13 cellular contexts compared by ENCODE assay signal in genomic region chr13:110187501-110188161, GRCh38.
DNase-seq lines count a peak whose midpoint lies in the region; ATAC-seq and TF ChIP-seq lines count a peak whose summit lies in the region.
"Had no signal": no experiment of that assay in that cellular context is flagged by ENCODE, and none has a peak within 500 bp of the region (broad histone marks: within the 10 kb centered on the region; RNA-seq: fewer than 3 reads in every experiment).

No MANE protein-coding gene starts in this region.

- no peaks in the 10 kb centered on the region for H3K36me3 Mint-ChIP-seq in activated T-cell treated with anti-CD3 and anti-CD28 coated beads, Interleukin-2, amount 50 U/mL, for 72 hours (ENCODE audit: insufficient read depth in 2 of 2)
- H3K36me3 Mint-ChIP-seq: activated naive CD8-positive, alpha-beta T cell treated with anti-CD3 and anti-CD28 coated beads, Interleukin-2, amount 10 ng/mL, durations not matched to agents 7 days and 5 days had no signal

- peak; percentile 59 for DNase-seq in EL
- DNase-seq in adipocyte (ENCODE audit: low read depth) = peak; percentile 46
- peak; percentile 32 for DNase-seq in glomerular visceral epithelial cell (ENCODE audit: extremely low spot score)
- peak; percentile 22 for DNase-seq in pulmonary artery endothelial cell (ENCODE audit: low read depth, low spot score)
- DNase-seq in COLO668 (lab: John Stamatoyannopoulos, UW; ENCODE audit: unreplicated experiment) = no peak
- no peak for DNase-seq in stimulated activated naive CD8-positive, alpha-beta T cell treated with anti-CD3 and anti-CD28 coated beads, Interleukin-15, Interleukin-2, amounts not matched to agents 100 U/mL and 50 U/mL, for 24 hours
- DNase-seq in colonic mucosa = no peak
- no peak for DNase-seq in activated T-cell treated with anti-CD3 and anti-CD28 coated beads, Interleukin-2, amount 50 U/mL, for 72 hours
- DNase-seq: activated CD4-positive, alpha-beta T cell treated with anti-CD3 and anti-CD28 coated beads, Interleukin-2, amount 10 ng/mL, durations not matched to agents 24 days and 14 days; activated naive CD8-positive, alpha-beta T cell treated with anti-CD3 and anti-CD28 coated beads, Interleukin-2, amount 10 ng/mL, durations not matched to agents 7 days and 5 days; NCI-H2029 had no signal

- no peak overlapping the region for H3K27ac ChIP-seq in colonic mucosa
- H3K27ac ChIP-seq: HL-60 had no signal

- H3K27me3 ChIP-seq in adipocyte (replicated peaks; ENCODE audit: control insufficient read depth, insufficient read depth, low read length) (no peaks in the 10 kb centered on the region), colonic mucosa (no peaks in the 10 kb centered on the region)

- intact Hi-C loops in colonic mucosa (cut with DNase I) = no loop called here

- H3K4me3 Mint-ChIP-seq in activated T-cell treated with anti-CD3 and anti-CD28 coated beads, Interleukin-2, amount 50 U/mL, for 72 hours = no peak overlapping the region
- H3K4me3 Mint-ChIP-seq: activated CD4-positive, alpha-beta T cell treated with anti-CD3 and anti-CD28 coated beads, Interleukin-2, amount 10 ng/mL, durations not matched to agents 24 days and 14 days; activated naive CD8-positive, alpha-beta T cell treated with anti-CD3 and anti-CD28 coated beads, Interleukin-2, amount 10 ng/mL, durations not matched to agents 7 days and 5 days; neural crest cell had no signal

- TF ChIP-seq CTCF in colonic mucosa (IDR thresholded peaks at IDR 0.05) = no peak

- no peak for ATAC-seq in stimulated activated naive CD8-positive, alpha-beta T cell treated with anti-CD3 and anti-CD28 coated beads, Interleukin-15, Interleukin-2, amounts not matched to agents 100 U/mL and 50 U/mL, for 24 hours
- ATAC-seq in activated T-cell treated with anti-CD3 and anti-CD28 coated beads, Interleukin-2, amount 50 U/mL, for 72 hours (replicated peaks in 1 of 2) = no peak

- H3K4me3 ChIP-seq in adipocyte (ENCODE audit: low read length) (no peak overlapping the region), colonic mucosa (no peak overlapping the region)

- H3K9me3 ChIP-seq in adipocyte (ENCODE audit: control insufficient read depth, low read length) (no peaks in the 10 kb centered on the region), colonic mucosa (no peaks in the 10 kb centered on the region)

- H3K27ac Mint-ChIP-seq in activated T-cell treated with anti-CD3 and anti-CD28 coated beads, Interleukin-2, amount 50 U/mL, for 72 hours = no peak overlapping the region
- H3K27ac Mint-ChIP-seq: activated CD4-positive, alpha-beta T cell treated with anti-CD3 and anti-CD28 coated beads, Interleukin-2, amount 10 ng/mL, durations not matched to agents 24 days and 14 days; activated naive CD8-positive, alpha-beta T cell treated with anti-CD3 and anti-CD28 coated beads, Interleukin-2, amount 10 ng/mL, durations not matched to agents 7 days and 5 days had no signal

- H3K9ac ChIP-seq in adipocyte (ENCODE audit: low read length) (no peak overlapping the region), colonic mucosa (ENCODE audit: low read depth in 2 of 2, low read length in 2 of 2) (no peak overlapping the region)

- peaks cover 0 to 3% of the 10 kb centered on the region in 2 donors for H3K9me3 Mint-ChIP-seq in activated T-cell treated with anti-CD3 and anti-CD28 coated beads, Interleukin-2, amount 50 U/mL, for 72 hours
- H3K9me3 Mint-ChIP-seq: activated CD4-positive, alpha-beta T cell treated with anti-CD3 and anti-CD28 coated beads, Interleukin-2, amount 10 ng/mL, durations not matched to agents 24 days and 14 days; activated naive CD8-positive, alpha-beta T cell treated with anti-CD3 and anti-CD28 coated beads, Interleukin-2, amount 10 ng/mL, durations not matched to agents 7 days and 5 days; neural crest cell had no signal

- H3K27me3 Mint-ChIP-seq in activated T-cell treated with anti-CD3 and anti-CD28 coated beads, Interleukin-2, amount 50 U/mL, for 72 hours (ENCODE audit: low read depth) = peaks cover 18% of the 10 kb centered on the region

- H3K4me1 ChIP-seq in adipocyte (ENCODE audit: control insufficient read depth, insufficient read depth, low read length) = peaks cover 15% of the 10 kb centered on the region
- H3K4me1 ChIP-seq in colonic mucosa = no peaks in the 10 kb centered on the region

- H3K4me1 Mint-ChIP-seq in activated T-cell treated with anti-CD3 and anti-CD28 coated beads, Interleukin-2, amount 50 U/mL, for 72 hours (ENCODE audit: low read depth) = no peaks in the 10 kb centered on the region
- H3K4me1 Mint-ChIP-seq: activated CD4-positive, alpha-beta T cell treated with anti-CD3 and anti-CD28 coated beads, Interleukin-2, amount 10 ng/mL, durations not matched to agents 24 days and 14 days; activated naive CD8-positive, alpha-beta T cell treated with anti-CD3 and anti-CD28 coated beads, Interleukin-2, amount 10 ng/mL, durations not matched to agents 7 days and 5 days had no signal

- peaks cover 100% of the 10 kb centered on the region for H3K36me3 ChIP-seq in adipocyte (ENCODE audit: control insufficient read depth, insufficient read depth, low read length, severe bottlenecking)
- H3K36me3 ChIP-seq in colonic mucosa = no peaks in the 10 kb centered on the region

Comparison
In these comparisons a context has a peak if more than half of its experiments do, and no peak if none do; other contexts are left out.
1. DNase-seq: peak in EL (single experiment), adipocyte (single experiment), glomerular visceral epithelial cell (single experiment) and pulmonary artery endothelial cell (single experiment); none in COLO668 (single experiment), stimulated activated naive CD8-positive, alpha-beta T cell treated with anti-CD3 and anti-CD28 coated beads, Interleukin-15, Interleukin-2, amounts not matched to agents 100 U/mL and 50 U/mL, for 24 hours (single experiment), colonic mucosa (single experiment) and activated T-cell treated with anti-CD3 and anti-CD28 coated beads, Interleukin-2, amount 50 U/mL, for 72 hours (0 of 2).